2 cellular contexts compared by ENCODE assay signal in the genomic region with DNA sequence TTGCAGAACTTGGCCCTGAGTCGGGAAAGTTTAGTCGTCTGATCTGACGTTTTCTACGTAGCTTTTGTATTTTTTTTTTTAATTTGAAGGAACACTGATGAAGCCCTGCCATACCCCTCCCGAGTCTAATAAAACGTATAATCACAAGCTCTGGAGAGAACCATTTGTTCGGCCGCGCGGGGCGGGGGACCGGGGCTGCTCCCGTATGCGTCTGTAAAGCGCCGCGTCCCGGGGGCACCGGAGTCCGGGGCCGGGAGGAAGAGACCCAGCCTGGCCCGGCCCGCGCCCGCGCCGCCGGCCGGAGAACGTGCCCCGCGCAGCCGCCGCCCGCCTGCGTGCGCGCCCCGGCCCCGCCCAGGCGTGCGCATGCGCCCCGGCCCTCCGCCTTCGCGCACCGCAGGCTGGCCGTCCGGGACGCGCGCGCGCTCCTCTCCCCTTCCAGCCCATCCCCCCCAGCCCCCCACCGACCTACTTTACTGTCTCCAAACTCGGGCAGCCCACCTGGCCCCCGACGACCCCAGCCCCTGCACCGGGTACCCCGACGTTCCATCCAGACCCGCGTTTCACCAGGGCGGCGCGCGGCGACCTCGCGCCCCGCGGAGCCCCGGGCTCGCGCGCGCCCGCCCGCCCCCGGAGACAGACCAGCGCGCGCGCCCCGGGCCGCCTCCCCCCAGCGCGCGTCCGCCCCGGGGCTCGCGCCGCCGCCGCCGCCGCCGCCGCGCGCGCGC.
TF ChIP-seq lines count a peak whose summit lies in the region.

No MANE protein-coding gene starts in this region.

TF ChIP-seq in HEK293, 187 proteins besides CTCF, POLR2A, EP300 and RAD21 (continued from another document):
- TF ChIP-seq, protein P1, sequence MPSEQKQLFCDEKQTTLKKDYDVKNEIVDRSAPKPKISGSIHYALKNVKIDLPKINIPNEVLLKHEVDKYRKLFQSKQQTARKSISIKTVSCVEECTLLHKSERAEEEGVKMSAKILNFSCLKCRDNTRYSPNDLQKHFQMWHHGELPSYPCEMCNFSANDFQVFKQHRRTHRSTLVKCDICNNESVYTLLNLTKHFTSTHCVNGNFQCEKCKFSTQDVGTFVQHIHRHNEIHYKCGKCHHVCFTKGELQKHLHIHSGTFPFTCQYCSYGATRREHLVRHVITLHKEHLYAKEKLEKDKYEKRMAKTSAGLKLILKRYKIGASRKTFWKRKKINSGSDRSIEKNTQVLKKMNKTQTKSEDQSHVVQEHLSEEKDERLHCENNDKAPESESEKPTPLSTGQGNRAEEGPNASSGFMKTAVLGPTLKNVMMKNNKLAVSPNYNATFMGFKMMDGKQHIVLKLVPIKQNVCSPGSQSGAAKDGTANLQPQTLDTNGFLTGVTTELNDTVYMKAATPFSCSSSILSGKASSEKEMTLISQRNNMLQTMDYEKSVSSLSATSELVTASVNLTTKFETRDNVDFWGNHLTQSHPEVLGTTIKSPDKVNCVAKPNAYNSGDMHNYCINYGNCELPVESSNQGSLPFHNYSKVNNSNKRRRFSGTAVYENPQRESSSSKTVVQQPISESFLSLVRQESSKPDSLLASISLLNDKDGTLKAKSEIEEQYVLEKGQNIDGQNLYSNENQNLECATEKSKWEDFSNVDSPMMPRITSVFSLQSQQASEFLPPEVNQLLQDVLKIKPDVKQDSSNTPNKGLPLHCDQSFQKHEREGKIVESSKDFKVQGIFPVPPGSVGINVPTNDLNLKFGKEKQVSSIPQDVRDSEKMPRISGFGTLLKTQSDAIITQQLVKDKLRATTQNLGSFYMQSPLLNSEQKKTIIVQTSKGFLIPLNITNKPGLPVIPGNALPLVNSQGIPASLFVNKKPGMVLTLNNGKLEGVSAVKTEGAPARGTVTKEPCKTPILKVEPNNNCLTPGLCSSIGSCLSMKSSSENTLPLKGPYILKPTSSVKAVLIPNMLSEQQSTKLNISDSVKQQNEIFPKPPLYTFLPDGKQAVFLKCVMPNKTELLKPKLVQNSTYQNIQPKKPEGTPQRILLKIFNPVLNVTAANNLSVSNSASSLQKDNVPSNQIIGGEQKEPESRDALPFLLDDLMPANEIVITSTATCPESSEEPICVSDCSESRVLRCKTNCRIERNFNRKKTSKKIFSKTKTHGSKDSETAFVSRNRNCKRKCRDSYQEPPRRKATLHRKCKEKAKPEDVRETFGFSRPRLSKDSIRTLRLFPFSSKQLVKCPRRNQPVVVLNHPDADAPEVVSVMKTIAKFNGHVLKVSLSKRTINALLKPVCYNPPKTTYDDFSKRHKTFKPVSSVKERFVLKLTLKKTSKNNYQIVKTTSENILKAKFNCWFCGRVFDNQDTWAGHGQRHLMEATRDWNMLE (tag by site-specific recombination; conservative IDR thresholded peaks at IDR 0.05; ENCODE audit: low read depth) = 0 out of 2 replicates have a peak, but pooled peaks have one; percentile 29
- TF ChIP-seq, protein P2, sequence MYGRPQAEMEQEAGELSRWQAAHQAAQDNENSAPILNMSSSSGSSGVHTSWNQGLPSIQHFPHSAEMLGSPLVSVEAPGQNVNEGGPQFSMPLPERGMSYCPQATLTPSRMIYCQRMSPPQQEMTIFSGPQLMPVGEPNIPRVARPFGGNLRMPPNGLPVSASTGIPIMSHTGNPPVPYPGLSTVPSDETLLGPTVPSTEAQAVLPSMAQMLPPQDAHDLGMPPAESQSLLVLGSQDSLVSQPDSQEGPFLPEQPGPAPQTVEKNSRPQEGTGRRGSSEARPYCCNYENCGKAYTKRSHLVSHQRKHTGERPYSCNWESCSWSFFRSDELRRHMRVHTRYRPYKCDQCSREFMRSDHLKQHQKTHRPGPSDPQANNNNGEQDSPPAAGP (tag by site-specific recombination; IDR thresholded peaks at IDR 0.05) = peak; percentile 14; the same call in 1 of the 2 replicates
- TF ChIP-seq ZBTB8A (tag by site-specific recombination; IDR thresholded peaks at IDR 0.05) (peak; percentile 63), ZNF2 (tag by site-specific recombination; IDR thresholded peaks at IDR 0.05) (peak; percentile 82; the same call in 1 of the 2 replicates), ZNF555 (tag by site-specific recombination; conservative IDR thresholded peaks at IDR 0.05) (no peak)

TF ChIP-seq in K562, 482 proteins besides CTCF, POLR2A, EP300 and RAD21 (continued from another document and continues in another):
- no peak for TF ChIP-seq ZNF668 (CRISPR knock-in tag; IDR thresholded peaks at IDR 0.05)
- TF ChIP-seq KAT8 (IDR thresholded peaks at IDR 0.05; ENCODE audit: low read depth) = no peak
- 0 out of 2 replicates have a peak, but pooled peaks have one; percentile 56 for TF ChIP-seq ZNF584 (CRISPR knock-in tag; IDR thresholded peaks at IDR 0.05; ENCODE audit: low read depth)
- TF ChIP-seq, protein P3, sequence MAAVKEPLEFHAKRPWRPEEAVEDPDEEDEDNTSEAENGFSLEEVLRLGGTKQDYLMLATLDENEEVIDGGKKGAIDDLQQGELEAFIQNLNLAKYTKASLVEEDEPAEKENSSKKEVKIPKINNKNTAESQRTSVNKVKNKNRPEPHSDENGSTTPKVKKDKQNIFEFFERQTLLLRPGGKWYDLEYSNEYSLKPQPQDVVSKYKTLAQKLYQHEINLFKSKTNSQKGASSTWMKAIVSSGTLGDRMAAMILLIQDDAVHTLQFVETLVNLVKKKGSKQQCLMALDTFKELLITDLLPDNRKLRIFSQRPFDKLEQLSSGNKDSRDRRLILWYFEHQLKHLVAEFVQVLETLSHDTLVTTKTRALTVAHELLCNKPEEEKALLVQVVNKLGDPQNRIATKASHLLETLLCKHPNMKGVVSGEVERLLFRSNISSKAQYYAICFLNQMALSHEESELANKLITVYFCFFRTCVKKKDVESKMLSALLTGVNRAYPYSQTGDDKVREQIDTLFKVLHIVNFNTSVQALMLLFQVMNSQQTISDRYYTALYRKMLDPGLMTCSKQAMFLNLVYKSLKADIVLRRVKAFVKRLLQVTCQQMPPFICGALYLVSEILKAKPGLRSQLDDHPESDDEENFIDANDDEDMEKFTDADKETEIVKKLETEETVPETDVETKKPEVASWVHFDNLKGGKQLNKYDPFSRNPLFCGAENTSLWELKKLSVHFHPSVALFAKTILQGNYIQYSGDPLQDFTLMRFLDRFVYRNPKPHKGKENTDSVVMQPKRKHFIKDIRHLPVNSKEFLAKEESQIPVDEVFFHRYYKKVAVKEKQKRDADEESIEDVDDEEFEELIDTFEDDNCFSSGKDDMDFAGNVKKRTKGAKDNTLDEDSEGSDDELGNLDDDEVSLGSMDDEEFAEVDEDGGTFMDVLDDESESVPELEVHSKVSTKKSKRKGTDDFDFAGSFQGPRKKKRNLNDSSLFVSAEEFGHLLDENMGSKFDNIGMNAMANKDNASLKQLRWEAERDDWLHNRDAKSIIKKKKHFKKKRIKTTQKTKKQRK (IDR thresholded peaks at IDR 0.05; ENCODE audit: borderline replicate concordance, low read depth, low read length) = no peak
- TF ChIP-seq, protein P4, sequence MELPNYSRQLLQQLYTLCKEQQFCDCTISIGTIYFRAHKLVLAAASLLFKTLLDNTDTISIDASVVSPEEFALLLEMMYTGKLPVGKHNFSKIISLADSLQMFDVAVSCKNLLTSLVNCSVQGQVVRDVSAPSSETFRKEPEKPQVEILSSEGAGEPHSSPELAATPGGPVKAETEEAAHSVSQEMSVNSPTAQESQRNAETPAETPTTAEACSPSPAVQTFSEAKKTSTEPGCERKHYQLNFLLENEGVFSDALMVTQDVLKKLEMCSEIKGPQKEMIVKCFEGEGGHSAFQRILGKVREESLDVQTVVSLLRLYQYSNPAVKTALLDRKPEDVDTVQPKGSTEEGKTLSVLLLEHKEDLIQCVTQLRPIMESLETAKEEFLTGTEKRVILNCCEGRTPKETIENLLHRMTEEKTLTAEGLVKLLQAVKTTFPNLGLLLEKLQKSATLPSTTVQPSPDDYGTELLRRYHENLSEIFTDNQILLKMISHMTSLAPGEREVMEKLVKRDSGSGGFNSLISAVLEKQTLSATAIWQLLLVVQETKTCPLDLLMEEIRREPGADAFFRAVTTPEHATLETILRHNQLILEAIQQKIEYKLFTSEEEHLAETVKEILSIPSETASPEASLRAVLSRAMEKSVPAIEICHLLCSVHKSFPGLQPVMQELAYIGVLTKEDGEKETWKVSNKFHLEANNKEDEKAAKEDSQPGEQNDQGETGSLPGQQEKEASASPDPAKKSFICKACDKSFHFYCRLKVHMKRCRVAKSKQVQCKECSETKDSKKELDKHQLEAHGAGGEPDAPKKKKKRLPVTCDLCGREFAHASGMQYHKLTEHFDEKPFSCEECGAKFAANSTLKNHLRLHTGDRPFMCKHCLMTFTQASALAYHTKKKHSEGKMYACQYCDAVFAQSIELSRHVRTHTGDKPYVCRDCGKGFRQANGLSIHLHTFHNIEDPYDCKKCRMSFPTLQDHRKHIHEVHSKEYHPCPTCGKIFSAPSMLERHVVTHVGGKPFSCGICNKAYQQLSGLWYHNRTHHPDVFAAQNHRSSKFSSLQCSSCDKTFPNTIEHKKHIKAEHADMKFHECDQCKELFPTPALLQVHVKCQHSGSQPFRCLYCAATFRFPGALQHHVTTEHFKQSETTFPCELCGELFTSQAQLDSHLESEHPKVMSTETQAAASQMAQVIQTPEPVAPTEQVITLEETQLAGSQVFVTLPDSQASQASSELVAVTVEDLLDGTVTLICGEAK (IDR thresholded peaks at IDR 0.05) = peak; percentile 51; the same call in 1 of the 2 replicates
- TF ChIP-seq, protein P4 (CRISPR knock-in tag; IDR thresholded peaks at IDR 0.05) = no peak
- TF ChIP-seq, protein P5, sequence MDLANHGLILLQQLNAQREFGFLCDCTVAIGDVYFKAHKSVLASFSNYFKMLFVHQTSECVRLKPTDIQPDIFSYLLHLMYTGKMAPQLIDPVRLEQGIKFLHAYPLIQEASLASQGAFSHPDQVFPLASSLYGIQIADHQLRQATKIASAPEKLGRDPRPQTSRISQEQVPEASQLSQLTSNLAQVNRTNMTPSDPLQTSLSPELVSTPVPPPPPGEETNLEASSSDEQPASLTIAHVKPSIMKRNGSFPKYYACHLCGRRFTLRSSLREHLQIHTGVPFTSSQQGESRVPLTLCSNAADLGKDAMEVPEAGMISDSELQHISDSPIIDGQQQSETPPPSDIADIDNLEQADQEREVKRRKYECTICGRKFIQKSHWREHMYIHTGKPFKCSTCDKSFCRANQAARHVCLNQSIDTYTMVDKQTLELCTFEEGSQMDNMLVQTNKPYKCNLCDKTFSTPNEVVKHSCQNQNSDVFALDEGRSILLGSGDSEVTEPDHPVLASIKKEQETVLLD (IDR thresholded peaks at IDR 0.05) = 0 out of 2 replicates have a peak, but pooled peaks have one; percentile 24
- TF ChIP-seq, protein P6, sequence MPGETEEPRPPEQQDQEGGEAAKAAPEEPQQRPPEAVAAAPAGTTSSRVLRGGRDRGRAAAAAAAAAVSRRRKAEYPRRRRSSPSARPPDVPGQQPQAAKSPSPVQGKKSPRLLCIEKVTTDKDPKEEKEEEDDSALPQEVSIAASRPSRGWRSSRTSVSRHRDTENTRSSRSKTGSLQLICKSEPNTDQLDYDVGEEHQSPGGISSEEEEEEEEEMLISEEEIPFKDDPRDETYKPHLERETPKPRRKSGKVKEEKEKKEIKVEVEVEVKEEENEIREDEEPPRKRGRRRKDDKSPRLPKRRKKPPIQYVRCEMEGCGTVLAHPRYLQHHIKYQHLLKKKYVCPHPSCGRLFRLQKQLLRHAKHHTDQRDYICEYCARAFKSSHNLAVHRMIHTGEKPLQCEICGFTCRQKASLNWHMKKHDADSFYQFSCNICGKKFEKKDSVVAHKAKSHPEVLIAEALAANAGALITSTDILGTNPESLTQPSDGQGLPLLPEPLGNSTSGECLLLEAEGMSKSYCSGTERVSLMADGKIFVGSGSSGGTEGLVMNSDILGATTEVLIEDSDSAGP (CRISPR knock-in tag; IDR thresholded peaks at IDR 0.05) = no peak
- no peak for TF ChIP-seq ARHGAP35 (IDR thresholded peaks at IDR 0.05; ENCODE audit: partially characterized antibody)
- TF ChIP-seq HDAC6 (IDR thresholded peaks at IDR 0.05; ENCODE audit: low read depth, low read length) = no peak
- no peak for TF ChIP-seq ZNF239 (CRISPR knock-in tag; IDR thresholded peaks at IDR 0.05)
- TF ChIP-seq, protein P7, sequence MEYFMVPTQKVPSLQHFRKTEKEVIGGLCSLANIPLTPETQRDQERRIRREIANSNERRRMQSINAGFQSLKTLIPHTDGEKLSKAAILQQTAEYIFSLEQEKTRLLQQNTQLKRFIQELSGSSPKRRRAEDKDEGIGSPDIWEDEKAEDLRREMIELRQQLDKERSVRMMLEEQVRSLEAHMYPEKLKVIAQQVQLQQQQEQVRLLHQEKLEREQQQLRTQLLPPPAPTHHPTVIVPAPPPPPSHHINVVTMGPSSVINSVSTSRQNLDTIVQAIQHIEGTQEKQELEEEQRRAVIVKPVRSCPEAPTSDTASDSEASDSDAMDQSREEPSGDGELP (CRISPR knock-in tag; IDR thresholded peaks at IDR 0.05; ENCODE audit: borderline replicate concordance) = no peak
- no peak for TF ChIP-seq NR3C1 (CRISPR knock-in tag; IDR thresholded peaks at IDR 0.05)
- peak; percentile 98 for TF ChIP-seq ZBTB7A (IDR thresholded peaks at IDR 0.05; ENCODE audit: borderline replicate concordance, control insufficient read depth, low read depth, low read length)
